Comparison of ENCODE assay signal across 18 cellular contexts in genomic region chr13:25420161-25420560, GRCh38. TPM values are rescaled to one million over a fixed set of nuclear protein-coding genes. Genes with fewer than 3 reads are reported as not detected.
"Had no signal": no experiment of that assay in that cellular context is flagged by ENCODE, and none has a peak within 500 bp of the region (broad histone marks: within the 10 kb centered on the region; RNA-seq: fewer than 3 reads in every experiment).

No MANE protein-coding gene starts in this region.

- H2AFZ ChIP-seq: hepatocyte had no signal

- H3K4me1 ChIP-seq: esophagus muscularis mucosa, transverse colon had no signal

- DNase-seq: activated CD4-positive, alpha-beta T cell treated with anti-CD3 and anti-CD28 coated beads for 48 hours; activated CD8-positive, alpha-beta memory T cell treated with anti-CD3 and anti-CD28 coated beads, Interleukin-2, amount 50 U/mL, for 4 hours; activated CD8-positive, alpha-beta T cell treated with anti-CD3 and anti-CD28 coated beads, Interleukin-2, amount 10 ng/mL, durations not matched to agents 7 days and 5 days; activated effector memory CD4-positive, alpha-beta T cell treated with anti-CD3 and anti-CD28 coated beads, Interleukin-2, amount 50 U/mL, for 16 hours; activated T-cell treated with anti-CD3 and anti-CD28 coated beads, Interleukin-2, amount 50 U/mL, for 48 hours; amniotic stem cell; effector CD4-positive, alpha-beta T cell; midbrain; right lobe of liver; stimulated activated naive CD8-positive, alpha-beta T cell treated with anti-CD3 and anti-CD28 coated beads, Interleukin-15, Interleukin-2, amounts not matched to agents 100 U/mL and 50 U/mL, for 24 hours; transverse colon had no signal

- ATAC-seq: activated CD8-positive, alpha-beta T cell treated with anti-CD3 and anti-CD28 coated beads, Interleukin-2, amount 10 ng/mL, durations not matched to agents 7 days and 5 days; left lobe of liver; right lobe of liver; stimulated activated naive CD8-positive, alpha-beta T cell treated with anti-CD3 and anti-CD28 coated beads, Interleukin-15, Interleukin-2, amounts not matched to agents 100 U/mL and 50 U/mL, for 24 hours had no signal

- H3K4me1 Mint-ChIP-seq: neural crest cell had no signal

- H3K79me2 ChIP-seq: hepatocyte had no signal

- H3K9me3 ChIP-seq: esophagus muscularis mucosa, right lobe of liver, transverse colon had no signal

- H3K4me3 Mint-ChIP-seq: activated CD8-positive, alpha-beta T cell treated with anti-CD3 and anti-CD28 coated beads, Interleukin-2, amount 10 ng/mL, durations not matched to agents 7 days and 5 days; activated naive CD8-positive, alpha-beta T cell; neural crest cell had no signal

- H3K27ac Mint-ChIP-seq: activated CD8-positive, alpha-beta T cell treated with anti-CD3 and anti-CD28 coated beads, Interleukin-2, amount 10 ng/mL, durations not matched to agents 7 days and 5 days; activated naive CD8-positive, alpha-beta T cell had no signal

- H3K27me3 ChIP-seq: right lobe of liver, transverse colon had no signal

- H3K36me3 Mint-ChIP-seq: activated naive CD8-positive, alpha-beta T cell had no signal

- H3K27ac ChIP-seq: coronary artery, esophagus muscularis mucosa, hepatocyte, right lobe of liver, transverse colon had no signal

- H3K4me2 ChIP-seq: hepatocyte, smooth muscle cell had no signal

RNA-seq across cellular contexts. Expression of gene ATP8A2, which starts 48.4 kb away (rescaled TPM):
- total RNA-seq: left lobe of liver, right lobe of liver had no signal
